1 cellular context compared by ENCODE assay signal in the genomic region with DNA sequence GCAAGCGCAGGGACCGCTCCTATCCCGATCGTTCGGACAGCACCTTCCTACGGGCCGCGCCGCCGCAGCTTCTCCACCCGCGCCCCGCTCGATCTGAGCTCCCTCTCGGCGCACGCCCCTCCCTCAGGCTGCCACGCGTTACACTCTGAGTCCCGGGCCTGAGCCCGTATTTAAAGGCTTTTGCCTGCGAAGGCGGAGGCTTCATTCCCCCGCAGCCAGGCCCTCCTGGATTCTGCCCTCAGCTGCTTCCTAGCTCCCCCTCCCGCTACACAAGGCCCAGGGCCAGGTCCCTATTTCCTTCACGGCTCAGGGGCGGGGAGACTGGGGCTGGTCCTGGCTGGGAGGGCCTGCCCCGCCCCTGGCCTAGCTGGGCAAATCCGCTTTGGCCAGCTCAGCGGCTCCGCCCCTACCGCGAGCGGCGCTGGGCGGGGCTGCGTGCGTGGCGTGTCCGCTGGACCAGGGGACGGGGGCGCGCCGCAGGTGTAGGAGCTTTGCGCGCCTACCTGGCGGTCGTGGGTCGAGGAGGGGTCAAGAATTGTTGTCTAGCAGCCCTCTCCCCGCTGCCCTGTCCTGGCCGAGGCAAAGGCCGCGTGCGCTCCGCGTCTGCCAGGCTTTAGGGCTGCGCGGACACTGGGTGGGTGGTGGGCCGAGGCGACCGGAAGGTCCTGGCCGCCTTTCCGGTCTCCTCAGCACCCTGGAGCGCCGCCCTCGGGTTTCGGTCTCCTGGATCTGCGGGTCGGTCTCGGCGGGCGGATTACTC.
TF ChIP-seq lines count a peak whose summit lies in the region.

Gene UGDH, minus strand, starts transcription at position 144 of the 760 bp plus-strand sequence. CDS start 5,927 bp downstream, outside the sequence.

TF ChIP-seq in WTC11, 78 proteins besides CTCF, POLR2A, EP300 and RAD21 (continued from another document):
- TF ChIP-seq TP53 (CRISPR knock-in tag; IDR thresholded peaks at IDR 0.05) (no peak), MYBL2 (CRISPR knock-in tag; IDR thresholded peaks at IDR 0.05) (peak; percentile 69; the same call in 1 of the 2 replicates), NFE2L1 (CRISPR knock-in tag; IDR thresholded peaks at IDR 0.05) (peak; percentile 24; the same call in 1 of the 2 replicates), RELA (CRISPR knock-in tag; IDR thresholded peaks at IDR 0.05; ENCODE audit: borderline replicate concordance) (no peak), NR3C1 (CRISPR knock-in tag; conservative IDR thresholded peaks at IDR 0.05; ENCODE audit: low read depth) (no peak), SP1 (CRISPR knock-in tag; conservative IDR thresholded peaks at IDR 0.05) (peak; percentile 100), USF1 (CRISPR knock-in tag; IDR thresholded peaks at IDR 0.05) (peak; percentile 68), FOXJ3 (CRISPR knock-in tag; IDR thresholded peaks at IDR 0.05; ENCODE audit: borderline replicate concordance) (no peak), ETV6 (CRISPR knock-in tag; IDR thresholded peaks at IDR 0.05) (peak; percentile 87; the same call in 1 of the 2 replicates), ZNF423 (CRISPR knock-in tag; IDR thresholded peaks at IDR 0.05) (peak; percentile 64), ZNF232 (CRISPR knock-in tag; IDR thresholded peaks at IDR 0.05) (peak; percentile 86; the same call in 1 of the 2 replicates), EMX1 (CRISPR knock-in tag; IDR thresholded peaks at IDR 0.05) (no peak), ELF4 (CRISPR knock-in tag; IDR thresholded peaks at IDR 0.05; ENCODE audit: low read depth) (no peak), NR2C2 (CRISPR knock-in tag; IDR thresholded peaks at IDR 0.05) (no peak), CREM (CRISPR knock-in tag; IDR thresholded peaks at IDR 0.05) (peak; percentile 75), ZBTB43 (CRISPR knock-in tag; IDR thresholded peaks at IDR 0.05) (no peak), TCF7 (CRISPR knock-in tag; IDR thresholded peaks at IDR 0.05; ENCODE audit: low read depth) (no peak; the same call in 1 of the 2 replicates), MXD4 (CRISPR knock-in tag; IDR thresholded peaks at IDR 0.05; ENCODE audit: borderline replicate concordance) (no peak), HMGA2 (CRISPR knock-in tag; IDR thresholded peaks at IDR 0.05) (no peak), CREB1 (CRISPR knock-in tag; IDR thresholded peaks at IDR 0.05) (peak; percentile 56; the same call in 1 of the 2 replicates), FOXP1 (CRISPR knock-in tag; IDR thresholded peaks at IDR 0.05; ENCODE audit: borderline replicate concordance) (peak; percentile 85; the same call in 1 of the 2 replicates), NFYB (CRISPR knock-in tag; conservative IDR thresholded peaks at IDR 0.05; ENCODE audit: low read depth) (peak; percentile 57), JAZF1 (CRISPR knock-in tag; IDR thresholded peaks at IDR 0.05) (no peak), HMGXB4 (CRISPR knock-in tag; IDR thresholded peaks at IDR 0.05) (no peak; the same call in 1 of the 2 replicates), ZNF671 (CRISPR knock-in tag; IDR thresholded peaks at IDR 0.05) (no peak)
- TF ChIP-seq, protein P1, sequence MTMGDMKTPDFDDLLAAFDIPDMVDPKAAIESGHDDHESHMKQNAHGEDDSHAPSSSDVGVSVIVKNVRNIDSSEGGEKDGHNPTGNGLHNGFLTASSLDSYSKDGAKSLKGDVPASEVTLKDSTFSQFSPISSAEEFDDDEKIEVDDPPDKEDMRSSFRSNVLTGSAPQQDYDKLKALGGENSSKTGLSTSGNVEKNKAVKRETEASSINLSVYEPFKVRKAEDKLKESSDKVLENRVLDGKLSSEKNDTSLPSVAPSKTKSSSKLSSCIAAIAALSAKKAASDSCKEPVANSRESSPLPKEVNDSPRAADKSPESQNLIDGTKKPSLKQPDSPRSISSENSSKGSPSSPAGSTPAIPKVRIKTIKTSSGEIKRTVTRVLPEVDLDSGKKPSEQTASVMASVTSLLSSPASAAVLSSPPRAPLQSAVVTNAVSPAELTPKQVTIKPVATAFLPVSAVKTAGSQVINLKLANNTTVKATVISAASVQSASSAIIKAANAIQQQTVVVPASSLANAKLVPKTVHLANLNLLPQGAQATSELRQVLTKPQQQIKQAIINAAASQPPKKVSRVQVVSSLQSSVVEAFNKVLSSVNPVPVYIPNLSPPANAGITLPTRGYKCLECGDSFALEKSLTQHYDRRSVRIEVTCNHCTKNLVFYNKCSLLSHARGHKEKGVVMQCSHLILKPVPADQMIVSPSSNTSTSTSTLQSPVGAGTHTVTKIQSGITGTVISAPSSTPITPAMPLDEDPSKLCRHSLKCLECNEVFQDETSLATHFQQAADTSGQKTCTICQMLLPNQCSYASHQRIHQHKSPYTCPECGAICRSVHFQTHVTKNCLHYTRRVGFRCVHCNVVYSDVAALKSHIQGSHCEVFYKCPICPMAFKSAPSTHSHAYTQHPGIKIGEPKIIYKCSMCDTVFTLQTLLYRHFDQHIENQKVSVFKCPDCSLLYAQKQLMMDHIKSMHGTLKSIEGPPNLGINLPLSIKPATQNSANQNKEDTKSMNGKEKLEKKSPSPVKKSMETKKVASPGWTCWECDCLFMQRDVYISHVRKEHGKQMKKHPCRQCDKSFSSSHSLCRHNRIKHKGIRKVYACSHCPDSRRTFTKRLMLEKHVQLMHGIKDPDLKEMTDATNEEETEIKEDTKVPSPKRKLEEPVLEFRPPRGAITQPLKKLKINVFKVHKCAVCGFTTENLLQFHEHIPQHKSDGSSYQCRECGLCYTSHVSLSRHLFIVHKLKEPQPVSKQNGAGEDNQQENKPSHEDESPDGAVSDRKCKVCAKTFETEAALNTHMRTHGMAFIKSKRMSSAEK (CRISPR knock-in tag; IDR thresholded peaks at IDR 0.05; ENCODE audit: borderline replicate concordance) = no peak
- TF ChIP-seq, protein P2, sequence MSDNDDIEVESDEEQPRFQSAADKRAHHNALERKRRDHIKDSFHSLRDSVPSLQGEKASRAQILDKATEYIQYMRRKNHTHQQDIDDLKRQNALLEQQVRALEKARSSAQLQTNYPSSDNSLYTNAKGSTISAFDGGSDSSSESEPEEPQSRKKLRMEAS (CRISPR knock-in tag; IDR thresholded peaks at IDR 0.05) = peak; percentile 94
- TF ChIP-seq, protein P3, sequence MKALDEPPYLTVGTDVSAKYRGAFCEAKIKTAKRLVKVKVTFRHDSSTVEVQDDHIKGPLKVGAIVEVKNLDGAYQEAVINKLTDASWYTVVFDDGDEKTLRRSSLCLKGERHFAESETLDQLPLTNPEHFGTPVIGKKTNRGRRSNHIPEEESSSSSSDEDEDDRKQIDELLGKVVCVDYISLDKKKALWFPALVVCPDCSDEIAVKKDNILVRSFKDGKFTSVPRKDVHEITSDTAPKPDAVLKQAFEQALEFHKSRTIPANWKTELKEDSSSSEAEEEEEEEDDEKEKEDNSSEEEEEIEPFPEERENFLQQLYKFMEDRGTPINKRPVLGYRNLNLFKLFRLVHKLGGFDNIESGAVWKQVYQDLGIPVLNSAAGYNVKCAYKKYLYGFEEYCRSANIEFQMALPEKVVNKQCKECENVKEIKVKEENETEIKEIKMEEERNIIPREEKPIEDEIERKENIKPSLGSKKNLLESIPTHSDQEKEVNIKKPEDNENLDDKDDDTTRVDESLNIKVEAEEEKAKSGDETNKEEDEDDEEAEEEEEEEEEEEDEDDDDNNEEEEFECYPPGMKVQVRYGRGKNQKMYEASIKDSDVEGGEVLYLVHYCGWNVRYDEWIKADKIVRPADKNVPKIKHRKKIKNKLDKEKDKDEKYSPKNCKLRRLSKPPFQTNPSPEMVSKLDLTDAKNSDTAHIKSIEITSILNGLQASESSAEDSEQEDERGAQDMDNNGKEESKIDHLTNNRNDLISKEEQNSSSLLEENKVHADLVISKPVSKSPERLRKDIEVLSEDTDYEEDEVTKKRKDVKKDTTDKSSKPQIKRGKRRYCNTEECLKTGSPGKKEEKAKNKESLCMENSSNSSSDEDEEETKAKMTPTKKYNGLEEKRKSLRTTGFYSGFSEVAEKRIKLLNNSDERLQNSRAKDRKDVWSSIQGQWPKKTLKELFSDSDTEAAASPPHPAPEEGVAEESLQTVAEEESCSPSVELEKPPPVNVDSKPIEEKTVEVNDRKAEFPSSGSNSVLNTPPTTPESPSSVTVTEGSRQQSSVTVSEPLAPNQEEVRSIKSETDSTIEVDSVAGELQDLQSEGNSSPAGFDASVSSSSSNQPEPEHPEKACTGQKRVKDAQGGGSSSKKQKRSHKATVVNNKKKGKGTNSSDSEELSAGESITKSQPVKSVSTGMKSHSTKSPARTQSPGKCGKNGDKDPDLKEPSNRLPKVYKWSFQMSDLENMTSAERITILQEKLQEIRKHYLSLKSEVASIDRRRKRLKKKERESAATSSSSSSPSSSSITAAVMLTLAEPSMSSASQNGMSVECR (CRISPR knock-in tag; IDR thresholded peaks at IDR 0.05; ENCODE audit: borderline replicate concordance) = peak; percentile 81
- TF ChIP-seq, protein P4, sequence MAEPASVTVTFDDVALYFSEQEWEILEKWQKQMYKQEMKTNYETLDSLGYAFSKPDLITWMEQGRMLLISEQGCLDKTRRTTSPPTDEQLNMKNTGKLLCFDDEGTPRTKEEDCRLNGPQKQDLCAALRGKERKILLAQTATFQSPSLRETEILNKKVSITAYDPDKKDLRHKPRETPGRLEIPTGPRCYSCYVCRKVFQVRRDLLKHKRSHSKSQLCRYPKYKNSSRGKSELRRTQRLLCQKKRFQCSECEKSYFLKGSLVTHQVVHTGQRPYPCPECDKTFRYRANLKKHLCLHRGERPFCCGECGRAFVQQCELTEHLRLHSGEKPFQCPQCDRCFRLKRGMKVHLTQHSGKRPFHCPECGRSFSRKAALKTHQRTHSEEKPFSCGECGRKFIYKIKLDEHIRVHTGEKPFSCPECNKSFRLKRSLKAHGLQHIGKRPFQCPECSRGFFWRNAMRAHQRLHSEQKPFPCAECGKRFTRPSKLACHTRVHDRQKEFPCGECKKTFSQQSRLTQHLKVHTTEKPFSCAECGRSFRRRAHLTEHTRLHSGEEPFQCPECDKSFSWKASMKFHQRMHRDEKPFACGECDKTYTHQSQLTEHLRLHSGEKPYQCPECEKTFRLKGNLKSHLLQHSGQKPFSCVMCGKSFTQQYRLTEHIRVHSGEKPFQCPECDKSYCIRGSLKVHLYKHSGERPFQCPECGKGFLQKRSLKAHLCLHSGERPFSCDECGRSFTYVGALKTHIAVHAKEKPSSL (CRISPR knock-in tag; conservative IDR thresholded peaks at IDR 0.05) = no peak
- TF ChIP-seq, protein P5, sequence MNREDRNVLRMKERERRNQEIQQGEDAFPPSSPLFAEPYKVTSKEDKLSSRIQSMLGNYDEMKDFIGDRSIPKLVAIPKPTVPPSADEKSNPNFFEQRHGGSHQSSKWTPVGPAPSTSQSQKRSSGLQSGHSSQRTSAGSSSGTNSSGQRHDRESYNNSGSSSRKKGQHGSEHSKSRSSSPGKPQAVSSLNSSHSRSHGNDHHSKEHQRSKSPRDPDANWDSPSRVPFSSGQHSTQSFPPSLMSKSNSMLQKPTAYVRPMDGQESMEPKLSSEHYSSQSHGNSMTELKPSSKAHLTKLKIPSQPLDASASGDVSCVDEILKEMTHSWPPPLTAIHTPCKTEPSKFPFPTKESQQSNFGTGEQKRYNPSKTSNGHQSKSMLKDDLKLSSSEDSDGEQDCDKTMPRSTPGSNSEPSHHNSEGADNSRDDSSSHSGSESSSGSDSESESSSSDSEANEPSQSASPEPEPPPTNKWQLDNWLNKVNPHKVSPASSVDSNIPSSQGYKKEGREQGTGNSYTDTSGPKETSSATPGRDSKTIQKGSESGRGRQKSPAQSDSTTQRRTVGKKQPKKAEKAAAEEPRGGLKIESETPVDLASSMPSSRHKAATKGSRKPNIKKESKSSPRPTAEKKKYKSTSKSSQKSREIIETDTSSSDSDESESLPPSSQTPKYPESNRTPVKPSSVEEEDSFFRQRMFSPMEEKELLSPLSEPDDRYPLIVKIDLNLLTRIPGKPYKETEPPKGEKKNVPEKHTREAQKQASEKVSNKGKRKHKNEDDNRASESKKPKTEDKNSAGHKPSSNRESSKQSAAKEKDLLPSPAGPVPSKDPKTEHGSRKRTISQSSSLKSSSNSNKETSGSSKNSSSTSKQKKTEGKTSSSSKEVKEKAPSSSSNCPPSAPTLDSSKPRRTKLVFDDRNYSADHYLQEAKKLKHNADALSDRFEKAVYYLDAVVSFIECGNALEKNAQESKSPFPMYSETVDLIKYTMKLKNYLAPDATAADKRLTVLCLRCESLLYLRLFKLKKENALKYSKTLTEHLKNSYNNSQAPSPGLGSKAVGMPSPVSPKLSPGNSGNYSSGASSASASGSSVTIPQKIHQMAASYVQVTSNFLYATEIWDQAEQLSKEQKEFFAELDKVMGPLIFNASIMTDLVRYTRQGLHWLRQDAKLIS (CRISPR knock-in tag; IDR thresholded peaks at IDR 0.05; ENCODE audit: borderline replicate concordance) = peak; percentile 10; the same call in 1 of the 2 replicates
- TF ChIP-seq, protein P6, sequence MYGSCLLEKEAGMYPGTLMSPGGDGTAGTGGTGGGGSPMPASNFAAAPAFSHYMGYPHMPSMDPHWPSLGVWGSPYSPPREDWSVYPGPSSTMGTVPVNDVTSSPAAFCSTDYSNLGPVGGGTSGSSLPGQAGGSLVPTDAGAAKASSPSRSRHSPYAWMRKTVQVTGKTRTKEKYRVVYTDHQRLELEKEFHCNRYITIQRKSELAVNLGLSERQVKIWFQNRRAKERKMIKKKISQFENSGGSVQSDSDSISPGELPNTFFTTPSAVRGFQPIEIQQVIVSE (CRISPR knock-in tag; IDR thresholded peaks at IDR 0.05; ENCODE audit: borderline replicate concordance) = no peak
